ENCODE assay signal across 8 cellular contexts in genomic region chr6:32118782-32119628, GRCh38. TPM values are rescaled to one million over a fixed set of nuclear protein-coding genes. Genes with fewer than 3 reads are reported as not detected.
DNase-seq lines count a peak whose midpoint lies in the region; ATAC-seq, FAIRE-seq and TF ChIP-seq lines count a peak whose summit lies in the region.

No MANE protein-coding gene starts in this region.

- ATAC-seq in mucosa of descending colon (peak; percentile 94), HG03460 (IDR thresholded peaks at IDR 0.05; ENCODE audit: unreplicated experiment) (no peak)

- TF ChIP-seq CTCF in endothelial cell of umbilical vein (IDR thresholded peaks at IDR 0.05; ENCODE audit: extremely low read depth in 1 of 2, insufficient read depth in 1 of 2, low read depth in 1 of 2, low read length in 2 of 2), result peak; percentile 92 to 96
- peak; percentile 81 for TF ChIP-seq CTCF in mucosa of descending colon (IDR thresholded peaks at IDR 0.05)

- POLR2A ChIA-PET in endothelial cell of umbilical vein (lab: Charles Lee), result no interaction called here

- TF ChIP-seq POLR2A in endothelial cell of umbilical vein (IDR thresholded peaks at IDR 0.05; ENCODE audit: low read depth, low read length), result no peak

- no peak overlapping the region for H3K4me2 ChIP-seq in endothelial cell of umbilical vein (ENCODE audit: insufficient read depth, low read length)

- peaks cover 17 to 54% of the 10 kb centered on the region in 2 experiments for H3K36me3 ChIP-seq in endothelial cell of umbilical vein (ENCODE audit: control insufficient read depth in 2 of 2, extremely low read depth in 1 of 2, insufficient read depth in 2 of 2, low read length in 2 of 2)
- no peaks in the 10 kb centered on the region for H3K36me3 ChIP-seq in mucosa of descending colon (ENCODE audit: low read depth)

- no peak overlapping the region for H3K9ac ChIP-seq in endothelial cell of umbilical vein (replicated peaks; ENCODE audit: extremely low read depth, insufficient read depth, low read length)

- H3K9me3 ChIP-seq in endothelial cell of umbilical vein (replicated peaks; ENCODE audit: control insufficient read depth, insufficient read depth, low read length) (no peaks in the 10 kb centered on the region), mucosa of descending colon (no peaks in the 10 kb centered on the region)

- intact Hi-C loops in endothelial cell of umbilical vein (cut with micrococcal nuclease), result loop anchor here (1.0 to 10.0 kb wide), 4 partner anchors 35 to 296 kb away; partner anchors contain the start of gene PPT2
- intact Hi-C loops in mucosa of descending colon (cut with DNase I, micrococcal nuclease), result no loop called here

- H2AFZ ChIP-seq in endothelial cell of umbilical vein (ENCODE audit: low read depth, low read length), result no peak overlapping the region

- CTCF ChIA-PET in endothelial cell of umbilical vein (lab: Charles Lee), result interaction anchor here (0.6 to 2.8 kb wide), 22 partner anchors 9 to 668 kb away, joined by 3 to 24 read pairs (median 4); partner anchors contain the start of genes ATF6B, EGFL8, FKBPL and GPSM3

- no peaks in the 10 kb centered on the region for H3K9me1 ChIP-seq in endothelial cell of umbilical vein (replicated peaks; ENCODE audit: control insufficient read depth, extremely low read depth, insufficient read depth, low read length)

- H3K4me1 ChIP-seq in endothelial cell of umbilical vein (ENCODE audit: control insufficient read depth, extremely low read depth, insufficient read depth, low read length) (no peaks in the 10 kb centered on the region), mucosa of descending colon (ENCODE audit: low read depth) (peaks cover 7% of the 10 kb centered on the region)

- peak; percentile 85 for DNase-seq in COLO829 (ENCODE audit: low spot score)
- peak; percentile 77 for DNase-seq in HuH-7 (ENCODE audit: low spot score)
- peak; percentile 92 for DNase-seq in OCI-M1 (lab: John Stamatoyannopoulos, UW)
- DNase-seq in activated T-cell treated with anti-CD3 and anti-CD28 coated beads for 24 hours (ENCODE audit: low read depth), result peak; percentile 57
- DNase-seq in endothelial cell of umbilical vein (ENCODE audit: low read depth, low spot score), result peak; percentile 87
- peak; percentile 86 to 92 (median 91) for DNase-seq in mucosa of descending colon
- peak; percentile 43 to 54 for DNase-seq in stimulated activated CD8-positive, alpha-beta memory T cell treated with anti-CD3 and anti-CD28 coated beads, Interleukin-15, amount 100 ng/mL, for 48 hours (ENCODE audit: low read depth in 2 of 2)

- BruUV-seq in endothelial cell of umbilical vein (replicated peaks; lab: Mats Ljungman, UMichigan), result no TSS peak

- FAIRE-seq in endothelial cell of umbilical vein (lab: Jason Lieb, UNC), result peak; percentile 93

- no peaks in the 10 kb centered on the region for H4K20me1 ChIP-seq in endothelial cell of umbilical vein (replicated peaks; ENCODE audit: control insufficient read depth, extremely low read depth, insufficient read depth, low read length)

- H3K4me3 ChIP-seq in endothelial cell of umbilical vein (replicated peaks in 1 of 3; ENCODE audit: insufficient read depth in 1 of 3, low read depth in 1 of 3, low read length in 3 of 3) (no peak overlapping the region), mucosa of descending colon (peak overlapping the region; percentile 6)

- H3K79me2 ChIP-seq in endothelial cell of umbilical vein (ENCODE audit: control insufficient read depth, insufficient read depth, low read length), result no peaks in the 10 kb centered on the region

- H3K27ac ChIP-seq in endothelial cell of umbilical vein (ENCODE audit: insufficient read depth, low read depth, low read length), result no peak overlapping the region

- dilution Hi-C loops in endothelial cell of umbilical vein (cut with MboI; ENCODE audit: extremely low pct_ligation_motif_present, low sequenced_read_pairs), result no loop called here

- no peaks in the 10 kb centered on the region for H3K27me3 ChIP-seq in endothelial cell of umbilical vein (ENCODE audit: control insufficient read depth in 2 of 2, insufficient read depth in 2 of 2, low read length in 2 of 2)

TF ChIP-seq in endothelial cell of umbilical vein, 7 proteins besides CTCF, POLR2A, EP300 and RAD21:
- TF ChIP-seq GATA2 (IDR thresholded peaks at IDR 0.05; ENCODE audit: insufficient read depth, insufficient read length, low read depth, low read length), result no peak
- TF ChIP-seq POLR2AphosphoS5 (IDR thresholded peaks at IDR 0.05; ENCODE audit: insufficient read depth, low read depth, low read length), result peak; percentile 19
- no peak for TF ChIP-seq MAX (IDR thresholded peaks at IDR 0.05; ENCODE audit: insufficient read depth, insufficient read length)
- no peak for TF ChIP-seq FOS (IDR thresholded peaks at IDR 0.05; ENCODE audit: borderline replicate concordance, insufficient read depth, low read length)
- TF ChIP-seq JUN (IDR thresholded peaks at IDR 0.05; ENCODE audit: borderline replicate concordance, insufficient read depth, insufficient read length, low read depth), result no peak

RNA-seq across cellular contexts. Expression of gene ATF6B, which starts 9.0 kb away (rescaled TPM):
- 102 and 106 TPM in 2 replicates for total RNA-seq in endothelial cell of umbilical vein
- polyA plus RNA-seq in endothelial cell of umbilical vein, result 113 and 115 TPM in 2 replicates
- polyA plus RNA-seq in endothelial cell of umbilical vein (2011; cell fraction: cytosol; rRNA removed), result 72.2 and 73.7 TPM in 2 replicates
- 173 and 238 TPM in 2 replicates for polyA plus RNA-seq in endothelial cell of umbilical vein (2011; cell fraction: nucleus; rRNA removed)
- 72.4 and 90.6 TPM in 2 replicates for polyA plus RNA-seq in endothelial cell of umbilical vein (2012)
- polyA minus RNA-seq in endothelial cell of umbilical vein, result 87.7 and 103 TPM in 2 replicates
- 19.0 TPM for polyA minus RNA-seq in endothelial cell of umbilical vein (2011; cell fraction: cytosol; rRNA and poly(A)+ RNA removed)
- polyA minus RNA-seq in endothelial cell of umbilical vein (2011; cell fraction: nucleus; rRNA and poly(A)+ RNA removed), result 72.4 and 80.5 TPM in 2 replicates
- 100 to 1,000 TPM in 1 of 3 donors, 10 to 100 TPM in 2; 79.9 to 121 (median 97.4) TPM for total RNA-seq in mucosa of descending colon

RNA-seq across cellular contexts. Expression of gene TNXB, which starts 9.9 kb away (rescaled TPM):
- 2.7 and 3.2 TPM in 2 replicates for total RNA-seq in endothelial cell of umbilical vein
- 0.24 and 0.47 TPM in 2 replicates for polyA plus RNA-seq in endothelial cell of umbilical vein
- polyA plus RNA-seq in endothelial cell of umbilical vein (2011; cell fraction: cytosol; rRNA removed), result 0.04 and 0.28 TPM in 2 replicates
- 2.3 and 2.4 TPM in 2 replicates for polyA plus RNA-seq in endothelial cell of umbilical vein (2011; cell fraction: nucleus; rRNA removed)
- 0.05 and 0.14 TPM in 2 replicates for polyA plus RNA-seq in endothelial cell of umbilical vein (2012)
- polyA minus RNA-seq in endothelial cell of umbilical vein, result 0.57 and 0.95 TPM in 2 replicates
- 1.1 TPM for polyA minus RNA-seq in endothelial cell of umbilical vein (2011; cell fraction: cytosol; rRNA and poly(A)+ RNA removed)
- polyA minus RNA-seq in endothelial cell of umbilical vein (2011; cell fraction: nucleus; rRNA and poly(A)+ RNA removed), result 2.9 and 3.7 TPM in 2 replicates
- 10 to 100 TPM; 20.1 to 87.0 (median 36.9) TPM for total RNA-seq in mucosa of descending colon

RNA-seq across cellular contexts. Expression of gene FKBPL, which starts 11.1 kb away (rescaled TPM):
- total RNA-seq in endothelial cell of umbilical vein (5.2 and 6.0 TPM in 2 replicates), mucosa of descending colon (1 to 10 TPM; 5.0 to 6.8 (median 5.3) TPM)
- polyA plus RNA-seq in endothelial cell of umbilical vein, result 3.4 and 3.5 TPM in 2 replicates
- polyA plus RNA-seq in endothelial cell of umbilical vein (2011; cell fraction: cytosol; rRNA removed), result 3.8 and 4.4 TPM in 2 replicates
- 2.7 and 3.0 TPM in 2 replicates for polyA plus RNA-seq in endothelial cell of umbilical vein (2011; cell fraction: nucleus; rRNA removed)
- 3.3 and 4.7 TPM in 2 replicates for polyA plus RNA-seq in endothelial cell of umbilical vein (2012)
- 1.7 and 3.2 TPM in 2 replicates for polyA minus RNA-seq in endothelial cell of umbilical vein
- 1.4 TPM for polyA minus RNA-seq in endothelial cell of umbilical vein (2011; cell fraction: cytosol; rRNA and poly(A)+ RNA removed)
- 1.2 TPM in 2 replicates for polyA minus RNA-seq in endothelial cell of umbilical vein (2011; cell fraction: nucleus; rRNA and poly(A)+ RNA removed)

RNA-seq across cellular contexts. Expression of gene PRRT1, which starts 32.7 kb away (rescaled TPM):
- total RNA-seq in endothelial cell of umbilical vein (0.76 and 1.3 TPM in 2 replicates), mucosa of descending colon (1 to 10 TPM in 2 of 3 donors, under 1 TPM in 1; 0.96 to 6.6 (median 2.0) TPM)
- 0.38 and 0.55 TPM in 2 replicates for polyA plus RNA-seq in endothelial cell of umbilical vein
- polyA plus RNA-seq in endothelial cell of umbilical vein (2011; cell fraction: cytosol; rRNA removed), result 0.13 and 0.28 TPM in 2 replicates
- 1.1 and 1.3 TPM in 2 replicates for polyA plus RNA-seq in endothelial cell of umbilical vein (2011; cell fraction: nucleus; rRNA removed)
- 0.58 and 1.1 TPM in 2 replicates for polyA plus RNA-seq in endothelial cell of umbilical vein (2012)
- 0.11 TPM in 1 of 2 replicates, not detected in the other for polyA minus RNA-seq in endothelial cell of umbilical vein
- not detected for polyA minus RNA-seq in endothelial cell of umbilical vein (2011; cell fraction: cytosol; rRNA and poly(A)+ RNA removed)
- polyA minus RNA-seq in endothelial cell of umbilical vein (2011; cell fraction: nucleus; rRNA and poly(A)+ RNA removed), result 0.24 TPM in 1 of 2 replicates, not detected in the other

RNA-seq across cellular contexts. Expression of gene PPT2, which starts 34.9 kb away (rescaled TPM):
- total RNA-seq in endothelial cell of umbilical vein, result 27.2 and 27.6 TPM in 2 replicates
- 44.6 and 47.3 TPM in 2 replicates for polyA plus RNA-seq in endothelial cell of umbilical vein
- polyA plus RNA-seq in endothelial cell of umbilical vein (2011; cell fraction: cytosol; rRNA removed), result 27.2 and 31.8 TPM in 2 replicates
- polyA plus RNA-seq in endothelial cell of umbilical vein (2011; cell fraction: nucleus; rRNA removed), result 64.0 and 71.2 TPM in 2 replicates
- 18.1 and 18.9 TPM in 2 replicates for polyA plus RNA-seq in endothelial cell of umbilical vein (2012)
- polyA minus RNA-seq in endothelial cell of umbilical vein, result 34.7 and 48.9 TPM in 2 replicates
- 26.2 TPM for polyA minus RNA-seq in endothelial cell of umbilical vein (2011; cell fraction: cytosol; rRNA and poly(A)+ RNA removed)
- 20.8 and 23.4 TPM in 2 replicates for polyA minus RNA-seq in endothelial cell of umbilical vein (2011; cell fraction: nucleus; rRNA and poly(A)+ RNA removed)
- 10 to 100 TPM; 16.8 to 37.2 (median 34.4) TPM for total RNA-seq in mucosa of descending colon
